8 cellular contexts compared by ENCODE assay signal in the genomic region with DNA sequence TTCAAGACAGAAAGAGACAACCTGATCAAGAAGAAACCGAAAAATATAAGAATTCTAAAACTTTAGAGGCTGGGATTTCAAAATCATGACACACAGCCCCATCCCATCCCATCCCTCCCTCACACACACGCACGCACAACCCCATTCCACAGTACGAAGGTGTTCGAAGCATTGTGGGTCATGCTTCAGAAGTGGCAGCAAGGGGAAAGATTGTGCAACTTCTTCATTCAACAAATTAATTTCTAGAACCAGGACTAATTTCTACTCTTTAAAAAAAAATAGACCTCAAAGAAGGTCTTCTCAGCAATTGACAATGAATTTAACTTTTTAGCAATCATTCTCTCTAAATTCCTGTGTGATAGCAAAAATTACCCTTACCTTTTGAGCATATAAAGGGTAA. TPM values are rescaled to one million over a fixed set of nuclear protein-coding genes. Genes with fewer than 3 reads are reported as not detected.
DNase-seq lines count a peak whose midpoint lies in the region; ATAC-seq, FAIRE-seq and TF ChIP-seq lines count a peak whose summit lies in the region.
"Had no signal": no experiment of that assay in that cellular context is flagged by ENCODE, and none has a peak within 500 bp of the region (broad histone marks: within the 10 kb centered on the region; RNA-seq: fewer than 3 reads in every experiment).

No MANE protein-coding gene starts in this region.

- DNase-seq in WERI-Rb-1 (no peak), right cardiac atrium (no peak), small intestine (no peak), vagina (ENCODE audit: extremely low spot score in 2 of 2) (no peak), DMS53 treated with DMSO at 0.1 percent for 48 hours (lab: John Stamatoyannopoulos, UW; ENCODE audit: unreplicated experiment) (no peak)
- no peak for DNase-seq in central memory CD4-positive, alpha-beta T cell

- H3K27ac ChIP-seq in HEK293 (ENCODE audit: extremely low read depth, low read depth, low read length) = no peak overlapping the region
- no peak overlapping the region for H3K27ac ChIP-seq in WERI-Rb-1
- H3K27ac ChIP-seq in right cardiac atrium (ENCODE audit: low read length) = no peak overlapping the region
- no peak overlapping the region for H3K27ac ChIP-seq in small intestine (ENCODE audit: low read depth in 1 of 2, low read length in 1 of 2)
- H3K27ac ChIP-seq in vagina = no peak overlapping the region

- POLR2A ChIA-PET in HEK293 (lab: Yijun Ruan, JAX) = no interaction called here

- H3K4me1 ChIP-seq in HEK293 (ENCODE audit: control insufficient read depth, insufficient read depth, low read length) (no peaks in the 10 kb centered on the region), right cardiac atrium (ENCODE audit: control insufficient read depth, insufficient read depth, low read length) (peaks cover 4% of the 10 kb centered on the region), small intestine (ENCODE audit: control insufficient read depth in 2 of 2, insufficient read depth in 1 of 2, low read depth in 1 of 2, low read length in 1 of 2) (peaks cover 0 to 9% of the 10 kb centered on the region in 2 donors), vagina (peaks cover 21% of the 10 kb centered on the region)

- CTCF ChIA-PET in HEK293 (lab: Yijun Ruan, JAX) = no interaction called here

- intact Hi-C loops in right cardiac atrium (cut with DNase I) (loop anchor here in 3 of 4 donors (5.0 kb wide), 2 partner anchors 88 to 163 kb away; a partner anchor contains a TSS), vagina (cut with DNase I) (loop anchor here (2.0 to 5.0 kb wide), 3 partner anchors 73 to 163 kb away; no protein-coding TSS in a partner anchor)

- no peak for FAIRE-seq in small intestine (lab: Jason Lieb, UNC)
- FAIRE-seq: colon had no signal

- WGBS in right cardiac atrium = 82% methylated on average over 5 of the region's 5 CpGs
- WGBS in small intestine, 3 donors = 90 to 95% (median 91%) methylated on average over 5 of the region's 5 CpGs

- H3K4me3 ChIP-seq in HEK293 (ENCODE audit: low read depth, low read length) (peak overlapping the region; percentile 78), WERI-Rb-1 (ENCODE audit: low read depth, low read length) (peak overlapping the region; percentile 49; the same call in 1 of the 2 replicates), right cardiac atrium (ENCODE audit: low read length) (peak overlapping the region; percentile 64), small intestine (ENCODE audit: low read depth in 1 of 2, low read length in 2 of 2) (peak overlapping the region; percentile 86 to 92), vagina (peak overlapping the region in 1 of 2 donors; percentile 78)

- TF ChIP-seq CTCF in HEK293 (tag by site-specific recombination; IDR thresholded peaks at IDR 0.05) (no peak), WERI-Rb-1 (IDR thresholded peaks at IDR 0.05; ENCODE audit: low read depth, low read length) (no peak), vagina (IDR thresholded peaks at IDR 0.05) (no peak)

- H3K9me3 ChIP-seq in HEK293 (ENCODE audit: control insufficient read depth, insufficient read depth, low read depth, low read length) (no peaks in the 10 kb centered on the region), WERI-Rb-1 (ENCODE audit: severe bottlenecking) (no peaks in the 10 kb centered on the region), right cardiac atrium (ENCODE audit: control insufficient read depth, low read length) (no peaks in the 10 kb centered on the region), small intestine (ENCODE audit: control insufficient read depth, low read depth) (no peaks in the 10 kb centered on the region), vagina (no peaks in the 10 kb centered on the region)

- no peak for TF ChIP-seq POLR2A in vagina (IDR thresholded peaks at IDR 0.05)

- no peaks in the 10 kb centered on the region for H3K27me3 ChIP-seq in WERI-Rb-1 (ENCODE audit: insufficient read depth, low read depth, severe bottlenecking)
- no peaks in the 10 kb centered on the region for H3K27me3 ChIP-seq in right cardiac atrium (ENCODE audit: control insufficient read depth, insufficient read depth)
- H3K27me3 ChIP-seq in small intestine (ENCODE audit: control insufficient read depth in 2 of 2, insufficient read depth in 2 of 2, low read length in 2 of 2) = no peaks in the 10 kb centered on the region
- H3K27me3 ChIP-seq in vagina = no peaks in the 10 kb centered on the region

- ATAC-seq in right cardiac atrium = no peak

- H3K36me3 ChIP-seq in HEK293 (ENCODE audit: control insufficient read depth in 2 of 2, insufficient read depth in 1 of 2, low read length in 2 of 2) = no peaks in the 10 kb centered on the region
- H3K36me3 ChIP-seq in WERI-Rb-1 = no peaks in the 10 kb centered on the region; the same call in 1 of the 2 replicates
- no peaks in the 10 kb centered on the region for H3K36me3 ChIP-seq in small intestine (ENCODE audit: control insufficient read depth in 2 of 2, insufficient read depth in 2 of 2, low read length in 2 of 2)
- H3K36me3 ChIP-seq in vagina = no peaks in the 10 kb centered on the region

TF ChIP-seq in HEK293, 187 proteins besides CTCF, POLR2A, EP300 and RAD21:
- TF ChIP-seq SCRT2 (tag by site-specific recombination; IDR thresholded peaks at IDR 0.05) (no peak), ZNF654 (tag by site-specific recombination; IDR thresholded peaks at IDR 0.05; ENCODE audit: low read depth) (no peak), ZNF596 (tag by site-specific recombination; IDR thresholded peaks at IDR 0.05) (no peak), ZNF530 (tag by site-specific recombination; IDR thresholded peaks at IDR 0.05; ENCODE audit: low read depth) (no peak)
- TF ChIP-seq, protein P1, sequence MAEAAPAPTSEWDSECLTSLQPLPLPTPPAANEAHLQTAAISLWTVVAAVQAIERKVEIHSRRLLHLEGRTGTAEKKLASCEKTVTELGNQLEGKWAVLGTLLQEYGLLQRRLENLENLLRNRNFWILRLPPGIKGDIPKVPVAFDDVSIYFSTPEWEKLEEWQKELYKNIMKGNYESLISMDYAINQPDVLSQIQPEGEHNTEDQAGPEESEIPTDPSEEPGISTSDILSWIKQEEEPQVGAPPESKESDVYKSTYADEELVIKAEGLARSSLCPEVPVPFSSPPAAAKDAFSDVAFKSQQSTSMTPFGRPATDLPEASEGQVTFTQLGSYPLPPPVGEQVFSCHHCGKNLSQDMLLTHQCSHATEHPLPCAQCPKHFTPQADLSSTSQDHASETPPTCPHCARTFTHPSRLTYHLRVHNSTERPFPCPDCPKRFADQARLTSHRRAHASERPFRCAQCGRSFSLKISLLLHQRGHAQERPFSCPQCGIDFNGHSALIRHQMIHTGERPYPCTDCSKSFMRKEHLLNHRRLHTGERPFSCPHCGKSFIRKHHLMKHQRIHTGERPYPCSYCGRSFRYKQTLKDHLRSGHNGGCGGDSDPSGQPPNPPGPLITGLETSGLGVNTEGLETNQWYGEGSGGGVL (tag by site-specific recombination; IDR thresholded peaks at IDR 0.05) = no peak

RNA-seq across cellular contexts. Expression of a gene that starts 0.9 kb away (rescaled TPM):
- 1 to 10 TPM; 2.3 to 4.0 (median 3.0) TPM for total RNA-seq in right cardiac atrium
- 7.9 TPM for polyA plus RNA-seq in right cardiac atrium
- polyA plus RNA-seq in small intestine = 1 to 10 TPM; 3.2 to 9.8 (median 7.2) TPM
- total RNA-seq in vagina = 1.7 TPM

RNA-seq across cellular contexts. Expression of a gene that starts 1.0 kb away (rescaled TPM):
- total RNA-seq in right cardiac atrium = 10 to 100 TPM; 43.4 to 72.6 (median 53.9) TPM
- polyA plus RNA-seq in right cardiac atrium = 44.6 TPM
- 10 to 100 TPM in 2 of 3 donors, 1 to 10 TPM in 1; 4.1 to 43.0 (median 12.1) TPM for polyA plus RNA-seq in small intestine
- 10.6 TPM for total RNA-seq in vagina

RNA-seq across cellular contexts. Expression of a gene that starts 51.9 kb away (rescaled TPM):
- total RNA-seq in right cardiac atrium (10 to 100 TPM; 22.7 to 28.6 (median 26.5) TPM), vagina (29.7 TPM)
- polyA plus RNA-seq in right cardiac atrium (17.9 TPM), small intestine (10 to 100 TPM; 22.5 to 47.4 (median 37.6) TPM)
